30 cellular contexts compared by ENCODE assay signal in genomic region chr2:141888987-141889555, GRCh38.
"Had no signal": no experiment of that assay in that cellular context is flagged by ENCODE, and none has a peak within 500 bp of the region (broad histone marks: within the 10 kb centered on the region; RNA-seq: fewer than 3 reads in every experiment).

No MANE protein-coding gene starts in this region.

- H3K27ac ChIP-seq: body of pancreas, breast epithelium, Peyer's patch, SJSA1 had no signal

- ATAC-seq: activated CD8-positive, alpha-beta T cell treated with anti-CD3 and anti-CD28 coated beads for 36 hours; activated T-cell treated with anti-CD3 and anti-CD28 coated beads, Interleukin-2, amount 50 U/mL, for 72 hours; activated T-helper 17 cell treated with anti-CD3 and anti-CD28 coated beads, Interleukin-2, amount 50 U/mL, for 72 hours; body of pancreas; PC-3 had no signal

- DNase-seq: activated CD4-positive, alpha-beta T cell treated with anti-CD3 and anti-CD28 coated beads, Interleukin-2, amount 10 ng/mL, durations not matched to agents 24 days and 14 days; activated CD4-positive, alpha-beta T cell treated with anti-CD3 and anti-CD28 coated beads, Interleukin-2, amount 50 U/mL, for 4 hours; activated CD8-positive, alpha-beta T cell treated with anti-CD3 and anti-CD28 coated beads for 36 hours; activated effector memory CD4-positive, alpha-beta T cell treated with anti-CD3 and anti-CD28 coated beads, Interleukin-2, amount 50 U/mL, for 16 hours; activated naive CD4-positive, alpha-beta T cell; activated naive CD4-positive, alpha-beta T cell treated with anti-CD3 and anti-CD28 coated beads, Interleukin-2, amount 50 U/mL, for 16 hours; activated naive CD8-positive, alpha-beta T cell treated with anti-CD3 and anti-CD28 coated beads for 36 hours; activated T-cell treated with anti-CD3 and anti-CD28 coated beads, Interleukin-2, amount 50 U/mL, for 1 hour; activated T-cell treated with anti-CD3 and anti-CD28 coated beads, Interleukin-2, amount 50 U/mL, for 72 hours; body of pancreas; cerebellar nuclear complex; MM.1S; MV-4-11; NCI-H1092; NCI-H1436 treated with DMSO at 0.1 percent for 48 hours; NCI-H1694 treated with DMSO at 0.1 percent for 48 hours; NCI-H2029; NCI-H2171; NCI-H510A; NCI-H526; NCI-H748 treated with DMSO at 0.1 percent for 48 hours; NK-92 treated with Interleukin-12 subunit alpha and Interleukin-12 subunit beta, amount 100 ng/mL, for 24 hours; PC-3; Peyer's patch; RPMI8226; SHP77 treated with DMSO at 0.1 percent for 48 hours; SK-N-SH had no signal
